In the genomic region with DNA sequence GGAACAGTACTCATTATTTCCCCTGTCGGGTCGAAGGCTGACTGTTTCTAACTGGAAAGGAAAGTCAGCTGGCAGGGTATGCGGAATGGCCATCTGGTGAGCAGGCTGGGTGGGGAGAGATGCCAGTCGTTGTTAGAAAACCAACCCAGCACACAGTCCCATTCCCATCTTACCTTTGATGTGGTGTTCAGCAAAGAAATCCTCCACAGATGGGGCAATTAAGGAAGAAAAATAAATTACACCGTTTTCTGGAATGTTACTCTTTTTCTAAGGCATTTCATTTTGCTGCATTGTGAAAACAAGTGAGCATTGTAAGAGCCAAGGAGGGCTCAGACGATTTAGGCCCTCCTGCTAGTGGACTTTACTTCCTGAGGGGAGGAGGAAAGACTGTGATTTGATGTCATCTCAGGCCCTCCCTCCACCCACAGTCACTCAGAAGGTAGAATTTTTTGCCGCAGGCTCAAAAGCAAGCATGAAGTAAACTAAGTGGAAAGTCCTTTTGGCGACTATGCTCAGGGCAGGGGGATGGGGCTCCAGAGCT, we compare ENCODE assay signal across 10 cellular contexts. TPM values are rescaled to one million over a fixed set of nuclear protein-coding genes. Genes with fewer than 3 reads are reported as not detected.
A peak's percentile ranks its signal among the peaks of the same experiment; 100 is the strongest.
DNase-seq lines count a peak whose midpoint lies in the region; ATAC-seq and TF ChIP-seq lines count a peak whose summit lies in the region.
"Had no signal": no experiment of that assay in that cellular context is flagged by ENCODE, and none has a peak within 500 bp of the region (broad histone marks: within the 10 kb centered on the region; RNA-seq: fewer than 3 reads in every experiment).

Gene SLC16A4, minus strand, starts transcription at position 335 of the 541 bp plus-strand sequence. CDS start 1,703 bp downstream, outside the sequence.

- intact Hi-C loops in left ventricle myocardium inferior (cut with micrococcal nuclease) = no loop called here

- TF ChIP-seq CTCF in left ventricle myocardium inferior (IDR thresholded peaks at IDR 0.05; ENCODE audit: borderline replicate concordance) (no peak), retinal pigment epithelial cell (conservative IDR thresholded peaks at IDR 0.05; ENCODE audit: low read depth, low read length) (no peak)

- H3K36me3 Mint-ChIP-seq in activated T-cell treated with anti-CD3 and anti-CD28 coated beads, Interleukin-2, amount 50 U/mL, for 24 hours (ENCODE audit: low read depth) = peaks cover 25% of the 10 kb centered on the region

- H3K36me3 ChIP-seq in left ventricle myocardium inferior = peaks cover 11% of the 10 kb centered on the region

- H3K4me3 ChIP-seq in left ventricle myocardium inferior = peak within 1 kb of the TSS; percentile 51
- H3K4me3 ChIP-seq in retinal pigment epithelial cell (ENCODE audit: low read length) = peak within 1 kb of the TSS; percentile 37
- H3K4me3 ChIP-seq: lung had no signal

- H3K27me3 Mint-ChIP-seq in activated T-cell treated with anti-CD3 and anti-CD28 coated beads, Interleukin-2, amount 50 U/mL, for 24 hours = no peaks in the 10 kb centered on the region

- in situ Hi-C loops in G401 (cut with HindIII; ENCODE audit: low sequenced_read_pairs) = no loop called here

- H3K27ac ChIP-seq in left ventricle myocardium inferior (replicated peaks) = peak within 1 kb of the TSS; percentile 59
- H3K27ac ChIP-seq: KMS-11 had no signal

- no peak within 1 kb of the TSS for H3K27ac Mint-ChIP-seq in activated T-cell treated with anti-CD3 and anti-CD28 coated beads, Interleukin-2, amount 50 U/mL, for 24 hours

- no peaks in the 10 kb centered on the region for H3K9me3 Mint-ChIP-seq in activated T-cell treated with anti-CD3 and anti-CD28 coated beads, Interleukin-2, amount 50 U/mL, for 24 hours

- peak; percentile 90 for DNase-seq in G401 (ENCODE audit: low spot score)
- peak; percentile 43 for DNase-seq in amniotic stem cell (lab: John Stamatoyannopoulos, UW)
- no peak for DNase-seq in left ventricle myocardium inferior
- peak; percentile 47 for DNase-seq in retinal pigment epithelial cell (ENCODE audit: low read depth)
- no peak for DNase-seq in activated T-cell treated with anti-CD3 and anti-CD28 coated beads, Interleukin-2, amount 50 U/mL, for 24 hours
- DNase-seq in amygdala (lab: John Stamatoyannopoulos, UW) = no peak

- peaks cover 14% of the 10 kb centered on the region for H3K4me1 Mint-ChIP-seq in activated T-cell treated with anti-CD3 and anti-CD28 coated beads, Interleukin-2, amount 50 U/mL, for 24 hours (ENCODE audit: low read depth)

- no peaks in the 10 kb centered on the region for H3K27me3 ChIP-seq in left ventricle myocardium inferior (ENCODE audit: low read depth)

- peaks cover 12% of the 10 kb centered on the region for H3K4me1 ChIP-seq in left ventricle myocardium inferior

- H3K9me3 ChIP-seq in left ventricle myocardium inferior (replicated peaks) = no peaks in the 10 kb centered on the region

- H3K4me3 Mint-ChIP-seq in activated T-cell treated with anti-CD3 and anti-CD28 coated beads, Interleukin-2, amount 50 U/mL, for 24 hours = no peak within 1 kb of the TSS

- ATAC-seq in HG02759 (IDR thresholded peaks at IDR 0.05; ENCODE audit: unreplicated experiment) (no peak), GM19395 (IDR thresholded peaks at IDR 0.05; ENCODE audit: unreplicated experiment) (no peak)

RNA-seq across cellular contexts. Expression of gene SLC16A4, which starts in this region (rescaled TPM):
- total RNA-seq in G401 (2014; rRNA removed; shearing (Covaris generic)) = 0.85 and 2.3 TPM in 2 replicates
- total RNA-seq in left ventricle myocardium inferior = 3.3 TPM

Comparison
In these comparisons a context has a peak if more than half of its experiments do, and no peak if none do; other contexts are left out.
1. DNase-seq: peak in G401 (single experiment), amniotic stem cell (single experiment) and retinal pigment epithelial cell (single experiment); none in left ventricle myocardium inferior (single experiment), activated T-cell treated with anti-CD3 and anti-CD28 coated beads, Interleukin-2, amount 50 U/mL, for 24 hours (single experiment) and amygdala (0 of 56).